ENCODE assay signal across 15 cellular contexts in genomic region chr1:230280054-230280795, GRCh38.
DNase-seq lines count a peak whose midpoint lies in the region; ATAC-seq and TF ChIP-seq lines count a peak whose summit lies in the region.
"Had no signal": no experiment of that assay in that cellular context is flagged by ENCODE, and none has a peak within 500 bp of the region (broad histone marks: within the 10 kb centered on the region; RNA-seq: fewer than 3 reads in every experiment).

No MANE protein-coding gene starts in this region.

- no peaks in the 10 kb centered on the region for H3K9me3 Mint-ChIP-seq in H9
- H3K9me3 Mint-ChIP-seq: CD4-positive, CD25-positive, alpha-beta regulatory T cell had no signal

- no peak overlapping the region for H3K27ac Mint-ChIP-seq in H9

- H3K79me1 ChIP-seq in H9 (ENCODE audit: insufficient read depth, low read depth, low read length, poor library complexity, severe bottlenecking) = no peaks in the 10 kb centered on the region
- H3K79me1 ChIP-seq in trophoblast cell (ENCODE audit: low read length) = no peaks in the 10 kb centered on the region

- no peak overlapping the region for H2BK20ac ChIP-seq in H9 (ENCODE audit: low read depth, low read length, poor library complexity, severe bottlenecking)

- no peak overlapping the region for H3K4ac ChIP-seq in H9 (ENCODE audit: low read depth, low read length)
- no peak overlapping the region for H3K4ac ChIP-seq in trophoblast cell (ENCODE audit: low read depth, low read length)

- peak overlapping the region in 7 of 11 experiments; percentile 24 to 64 (median 53); a peak in 11 of 22 replicates for H3K9ac ChIP-seq in BLaER1 treated with 17β-estradiol and CSF1 and Interleukin-3, amounts not matched to agents 10 nM and 100 nM
- H3K9ac ChIP-seq in H9 (ENCODE audit: extremely low read depth, insufficient read length, low read length) (no peak overlapping the region), trophoblast cell (ENCODE audit: low read length) (no peak overlapping the region)

- peak overlapping the region in 9 of 10 experiments; percentile 12 to 52 (median 39); a peak in 6 of 20 replicates for H3K4me3 ChIP-seq in BLaER1 treated with 17β-estradiol and CSF1 and Interleukin-3, amounts not matched to agents 10 nM and 100 nM
- no peak overlapping the region for H3K4me3 ChIP-seq in trophoblast cell (ENCODE audit: low read depth, low read length)
- H3K4me3 ChIP-seq: Peyer's patch had no signal

- H3K23ac ChIP-seq in H9 (ENCODE audit: insufficient read length, low read depth, low read length) (no peak overlapping the region), trophoblast cell (ENCODE audit: low read length) (no peak overlapping the region)

- DNase-seq in H9 (no peak), cerebellum (ENCODE audit: low spot score) (peak; percentile 30), trophoblast cell (no peak), NCI-H2029 treated with DMSO at 0.1 percent for 48 hours (lab: John Stamatoyannopoulos, UW) (no peak)
- DNase-seq in stimulated activated naive CD4-positive, alpha-beta T cell treated with Interleukin-2 at 50 U/mL for 16 hours (lab: John Stamatoyannopoulos, UW) = no peak
- DNase-seq: activated gamma-delta T cell treated with Interleukin-2 at 50 U/mL for 16 hours; CD4-positive, CD25-positive, alpha-beta regulatory T cell; KG1; NCI-H1436 treated with DMSO at 0.1 percent for 48 hours; NCI-H510A treated with DMSO at 0.1 percent for 48 hours; stimulated activated CD4-positive, alpha-beta T cell treated with anti-CD3 and anti-CD28 coated beads, Interleukin-1b, Interleukin-23, amount 100 ng/mL, for 48 hours; T-helper 1 cell had no signal

- peaks cover 0 to 11% (median 0%) of the 10 kb centered on the region in 11 experiments; a peak in 1 of 22 replicates for H3K27me3 ChIP-seq in BLaER1 treated with 17β-estradiol and CSF1 and Interleukin-3, amounts not matched to agents 10 nM and 100 nM
- H3K27me3 ChIP-seq in H9 (ENCODE audit: insufficient read depth, low read length) (no peaks in the 10 kb centered on the region), trophoblast cell (ENCODE audit: insufficient read depth, low read length) (no peaks in the 10 kb centered on the region)
- H3K27me3 ChIP-seq: Peyer's patch had no signal

- no peak for ATAC-seq in HG02798 (IDR thresholded peaks at IDR 0.05; ENCODE audit: poor library complexity, unreplicated experiment)

- H3K4me3 Mint-ChIP-seq in H9 = no peak overlapping the region
- H3K4me3 Mint-ChIP-seq: CD4-positive, CD25-positive, alpha-beta regulatory T cell had no signal

- H3K36me3 ChIP-seq in BLaER1 treated with 17β-estradiol and CSF1 and Interleukin-3, amounts not matched to agents 10 nM and 100 nM = peaks cover 7 to 67% (median 25%) of the 10 kb centered on the region in 11 experiments; a peak in 20 of 22 replicates
- peaks cover 42 to 46% of the 10 kb centered on the region in 2 experiments for H3K36me3 ChIP-seq in trophoblast cell (ENCODE audit: control insufficient read depth in 1 of 2, insufficient read depth in 2 of 2, low read length in 2 of 2)

- H2BK120ac ChIP-seq in H9 (ENCODE audit: low read depth, low read length, poor library complexity, severe bottlenecking) (no peak overlapping the region), trophoblast cell (ENCODE audit: insufficient read depth, low read length, poor library complexity) (no peak overlapping the region)

- H2BK5ac ChIP-seq in H9 (ENCODE audit: insufficient read length, low read length) (no peak overlapping the region), trophoblast cell (ENCODE audit: low read depth, low read length, poor library complexity) (no peak overlapping the region)

- no peaks in the 10 kb centered on the region for H3K27me3 Mint-ChIP-seq in H9 (ENCODE audit: low read depth)
- H3K27me3 Mint-ChIP-seq: CD4-positive, CD25-positive, alpha-beta regulatory T cell had no signal

- peaks cover 6 to 15% (median 12%) of the 10 kb centered on the region in 3 experiments; a peak in 6 of 7 replicates for H3K36me3 Mint-ChIP-seq in H9 (ENCODE audit: insufficient read depth in 1 of 3, low read depth in 3 of 3)

- H2AK5ac ChIP-seq in H9 (ENCODE audit: insufficient read length, low read length) (no peak overlapping the region), trophoblast cell (ENCODE audit: low read length) (no peak overlapping the region)

- no peak overlapping the region for H4K5ac ChIP-seq in H9 (ENCODE audit: insufficient read length, low read depth, low read length)

- WGBS in H9 (ENCODE audit: extremely low coverage, insufficient read length, low lambda C conversion rate) = no CpG with 5 or more reads among the region's 24 CpGs
- WGBS in trophoblast cell (ENCODE audit: extremely low coverage, insufficient coverage, insufficient read length) = no CpG with 5 or more reads among the region's 24 CpGs

- no peaks in the 10 kb centered on the region for H3K23me2 ChIP-seq in H9 (ENCODE audit: insufficient read length, low read depth, low read length, poor library complexity, severe bottlenecking)

- H2AFZ ChIP-seq in H9 (ENCODE audit: low read length) = no peak overlapping the region
- no peak overlapping the region for H2AFZ ChIP-seq in trophoblast cell (ENCODE audit: insufficient read depth, low read length, poor library complexity)

- H3K9me3 ChIP-seq in BLaER1 treated with 17β-estradiol and CSF1 and Interleukin-3, amounts not matched to agents 10 nM and 100 nM (replicated peaks in 1 of 11) = no peaks in the 10 kb centered on the region
- no peaks in the 10 kb centered on the region for H3K9me3 ChIP-seq in H9 (ENCODE audit: control insufficient read depth, low read depth, low read length)
- peaks cover 2% of the 10 kb centered on the region for H3K9me3 ChIP-seq in trophoblast cell (ENCODE audit: insufficient read depth, low read depth, low read length)
- H3K9me3 ChIP-seq: Peyer's patch had no signal

- H4K20me1 ChIP-seq in BLaER1 treated with 17β-estradiol and CSF1 and Interleukin-3, amounts not matched to agents 10 nM and 100 nM = peaks cover 0 to 43% (median 16%) of the 10 kb centered on the region in 11 experiments; a peak in 14 of 22 replicates
- no peaks in the 10 kb centered on the region for H4K20me1 ChIP-seq in H9 (ENCODE audit: control insufficient read depth, insufficient read depth, insufficient read length)

- no peak overlapping the region for H2BK15ac ChIP-seq in H9 (ENCODE audit: low read depth, low read length)

- no peak overlapping the region for H4K8ac ChIP-seq in H9 (replicated peaks; ENCODE audit: insufficient read length, low read depth, low read length)
- no peak overlapping the region for H4K8ac ChIP-seq in trophoblast cell (ENCODE audit: low read depth, low read length)

- H3K14ac ChIP-seq in H9 (ENCODE audit: insufficient read depth, low read length) (no peak overlapping the region), trophoblast cell (ENCODE audit: low read length) (no peak overlapping the region)

- peak; percentile 35; the same call in 1 of the 3 replicates for TF ChIP-seq CTCF in H9 (conservative IDR thresholded peaks at IDR 0.05)

- H3K4me1 ChIP-seq in BLaER1 treated with 17β-estradiol and CSF1 and Interleukin-3, amounts not matched to agents 10 nM and 100 nM = peaks cover 32 to 86% (median 68%) of the 10 kb centered on the region in 10 experiments
- H3K4me1 ChIP-seq in H9 (ENCODE audit: insufficient read depth, low read length) (peaks cover 4% of the 10 kb centered on the region; the same call in 1 of the 2 replicates), trophoblast cell (ENCODE audit: control insufficient read depth in 1 of 2, insufficient read depth in 2 of 2, low read length in 2 of 2) (peaks cover 0 to 2% of the 10 kb centered on the region in 2 experiments)

- peak overlapping the region in 10 of 11 experiments; percentile 13 to 61 (median 44); a peak in 15 of 22 replicates for H3K27ac ChIP-seq in BLaER1 treated with 17β-estradiol and CSF1 and Interleukin-3, amounts not matched to agents 10 nM and 100 nM
- H3K27ac ChIP-seq in H9 (ENCODE audit: insufficient read length, low read depth, low read length) (no peak overlapping the region), trophoblast cell (ENCODE audit: low read depth, low read length) (no peak overlapping the region)

- no peak overlapping the region for H3T11ph ChIP-seq in H9 (ENCODE audit: low read length)

- H3K79me2 ChIP-seq in H9 (ENCODE audit: insufficient read depth, low read length) = no peaks in the 10 kb centered on the region
- peaks cover 1% of the 10 kb centered on the region for H3K79me2 ChIP-seq in trophoblast cell (ENCODE audit: control insufficient read depth, insufficient read depth, low read length, poor library complexity)

- peaks cover 29 to 33% of the 10 kb centered on the region in 2 experiments for H3K4me1 Mint-ChIP-seq in H9

- H2BK12ac ChIP-seq in H9 (ENCODE audit: insufficient read length, low read depth, low read length) (no peak overlapping the region), trophoblast cell (ENCODE audit: low read length) (no peak overlapping the region)

- H3K18ac ChIP-seq in H9 (ENCODE audit: insufficient read length, low read depth, low read length) = no peak overlapping the region
- H3K18ac ChIP-seq in trophoblast cell (ENCODE audit: low read length) = no peak overlapping the region

- H4K91ac ChIP-seq in H9 (ENCODE audit: insufficient read length, low read depth, low read length) = no peak overlapping the region
- H4K91ac ChIP-seq in trophoblast cell (ENCODE audit: low read depth, low read length) = no peak overlapping the region

- peak overlapping the region; percentile 77 to 95 (median 90) for H3K4me2 ChIP-seq in BLaER1 treated with 17β-estradiol and CSF1 and Interleukin-3, amounts not matched to agents 10 nM and 100 nM
- H3K4me2 ChIP-seq in H9 (ENCODE audit: insufficient read depth, insufficient read length, low read length) (no peak overlapping the region), trophoblast cell (ENCODE audit: low read length) (no peak overlapping the region)

- no peak overlapping the region for H3K56ac ChIP-seq in H9 (ENCODE audit: insufficient read length, low read depth, low read length)

- peak overlapping the region; percentile 18 for H4K12ac ChIP-seq in trophoblast cell (ENCODE audit: low read depth, low read length)

Comparison
In these comparisons a context has a peak if more than half of its experiments do, and no peak if none do; other contexts are left out.
1. H3K27ac ChIP-seq: peak in BLaER1 treated with 17β-estradiol and CSF1 and Interleukin-3, amounts not matched to agents 10 nM and 100 nM (10 of 11); none in H9 (single experiment) and trophoblast cell (single experiment).
2. H3K4me2 ChIP-seq: peak in BLaER1 treated with 17β-estradiol and CSF1 and Interleukin-3, amounts not matched to agents 10 nM and 100 nM (11 of 11); none in H9 (single experiment) and trophoblast cell (single experiment).
3. H3K9ac ChIP-seq: peak in BLaER1 treated with 17β-estradiol and CSF1 and Interleukin-3, amounts not matched to agents 10 nM and 100 nM (7 of 11); none in H9 (single experiment) and trophoblast cell (single experiment).